ENCODE assay signal across 8 cellular contexts in the genomic region with DNA sequence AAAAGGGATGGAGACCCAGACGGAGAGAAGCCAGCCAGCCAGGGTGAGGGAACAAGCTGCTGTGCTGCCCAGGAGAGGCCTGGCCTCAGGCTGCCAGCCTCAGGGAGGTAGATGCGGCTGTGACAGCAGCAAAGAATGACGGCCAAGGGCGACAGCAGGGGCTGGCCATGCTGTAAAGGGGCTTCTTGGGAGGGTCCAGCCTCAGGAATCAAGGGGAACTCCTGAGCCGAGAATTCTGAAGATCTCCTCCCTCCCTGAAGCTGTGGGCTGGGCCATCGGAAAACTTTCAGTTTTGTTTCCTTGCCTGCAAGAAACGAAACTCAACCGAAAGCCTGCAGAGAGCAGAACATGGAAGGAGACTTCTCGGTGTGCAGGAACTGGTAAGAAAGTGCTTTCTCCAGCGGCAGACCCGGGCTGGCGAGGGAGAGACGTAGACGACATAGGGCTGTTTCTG. TPM values are rescaled to one million over a fixed set of nuclear protein-coding genes. Genes with fewer than 3 reads are reported as not detected.
DNase-seq lines count a peak whose midpoint lies in the region; ATAC-seq and TF ChIP-seq lines count a peak whose summit lies in the region.

A gene with protein sequence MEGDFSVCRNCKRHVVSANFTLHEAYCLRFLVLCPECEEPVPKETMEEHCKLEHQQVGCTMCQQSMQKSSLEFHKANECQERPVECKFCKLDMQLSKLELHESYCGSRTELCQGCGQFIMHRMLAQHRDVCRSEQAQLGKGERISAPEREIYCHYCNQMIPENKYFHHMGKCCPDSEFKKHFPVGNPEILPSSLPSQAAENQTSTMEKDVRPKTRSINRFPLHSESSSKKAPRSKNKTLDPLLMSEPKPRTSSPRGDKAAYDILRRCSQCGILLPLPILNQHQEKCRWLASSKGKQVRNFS (plus strand): TSS at position 316 of the 454 bp plus-strand sequence. CDS start 33 bp downstream, at position 349.

- H3K36me3 ChIP-seq in KOPT-K1 (ENCODE audit: insufficient read depth, low read length) (peaks cover 26% of the 10 kb centered on the region), osteoblast (ENCODE audit: insufficient read depth, low read length) (peaks cover 4% of the 10 kb centered on the region), aorta (ENCODE audit: control insufficient read depth in 1 of 2, insufficient read depth in 2 of 2, low read length in 1 of 2) (no peaks in the 10 kb centered on the region)

- peak within 1 kb of the TSS; percentile 97 for H2AFZ ChIP-seq in osteoblast (ENCODE audit: low read length)

- no peaks in the 10 kb centered on the region for H3K79me2 ChIP-seq in osteoblast (ENCODE audit: insufficient read depth, low read length)

- peak within 1 kb of the TSS; percentile 75 for H3K4me3 ChIP-seq in osteoblast (ENCODE audit: insufficient read depth, low read length)
- peak within 1 kb of the TSS in 1 of 2 donors; percentile 20 for H3K4me3 ChIP-seq in aorta (ENCODE audit: low read length in 2 of 2)

- no peaks in the 10 kb centered on the region for H3K9me3 Mint-ChIP-seq in CD4-positive, alpha-beta T cell
- no peaks in the 10 kb centered on the region for H3K9me3 Mint-ChIP-seq in activated CD8-positive, alpha-beta memory T cell treated with anti-CD3 and anti-CD28 coated beads, Interleukin-2, amount 10 ng/mL, durations not matched to agents 7 days and 5 days (ENCODE audit: low read depth)

- H3K36me3 Mint-ChIP-seq in CD4-positive, alpha-beta T cell (ENCODE audit: low read depth), result peaks cover 48% of the 10 kb centered on the region
- peaks cover 48% of the 10 kb centered on the region for H3K36me3 Mint-ChIP-seq in activated CD8-positive, alpha-beta memory T cell treated with anti-CD3 and anti-CD28 coated beads, Interleukin-2, amount 10 ng/mL, durations not matched to agents 7 days and 5 days

- CTCF ChIA-PET in CD4-positive, alpha-beta T cell (lab: Charles Lee), result no interaction called here
- CTCF ChIA-PET in activated CD8-positive, alpha-beta memory T cell treated with anti-CD3 and anti-CD28 coated beads, Interleukin-2, amount 10 ng/mL, durations not matched to agents 7 days and 5 days (lab: Charles Lee), result interaction anchor here (1.5 to 2.0 kb wide), 2 partner anchors 105 to 249 kb away, joined by 3 to 6 read pairs; a partner anchor contains a TSS

- WGBS in aorta, 2 donors, result 11 to 22% methylated on average over 14 of the region's 14 CpGs

- peak within 1 kb of the TSS; percentile 86 for H3K27ac Mint-ChIP-seq in CD4-positive, alpha-beta T cell
- peak within 1 kb of the TSS; percentile 98 for H3K27ac Mint-ChIP-seq in activated CD8-positive, alpha-beta memory T cell treated with anti-CD3 and anti-CD28 coated beads, Interleukin-2, amount 10 ng/mL, durations not matched to agents 7 days and 5 days

- peak within 1 kb of the TSS; percentile 95 for H3K4me3 Mint-ChIP-seq in CD4-positive, alpha-beta T cell
- H3K4me3 Mint-ChIP-seq in activated CD8-positive, alpha-beta memory T cell treated with anti-CD3 and anti-CD28 coated beads, Interleukin-2, amount 10 ng/mL, durations not matched to agents 7 days and 5 days, result peak within 1 kb of the TSS; percentile 93

- no peaks in the 10 kb centered on the region for H3K9me3 ChIP-seq in CD4-positive, alpha-beta T cell (ENCODE audit: control insufficient read depth, low read length)
- H3K9me3 ChIP-seq in KOPT-K1 (ENCODE audit: insufficient read depth, low read length, poor library complexity, severe bottlenecking) (no peaks in the 10 kb centered on the region), osteoblast (ENCODE audit: low read depth, low read length) (no peaks in the 10 kb centered on the region), aorta (ENCODE audit: control insufficient read depth, low read length) (no peaks in the 10 kb centered on the region)

- peak; percentile 75 for ATAC-seq in CD4-positive, alpha-beta T cell (ENCODE audit: poor library complexity)
- peak; percentile 84 for ATAC-seq in activated CD8-positive, alpha-beta memory T cell treated with anti-CD3 and anti-CD28 coated beads, Interleukin-2, amount 10 ng/mL, durations not matched to agents 7 days and 5 days
- peak; percentile 49 for ATAC-seq in aorta (ENCODE audit: low FRiP score)
- no peak for ATAC-seq in HG03571 (IDR thresholded peaks at IDR 0.05; ENCODE audit: unreplicated experiment)

- POLR2A ChIA-PET in CD4-positive, alpha-beta T cell (lab: Charles Lee), result interaction anchor here (1.1 to 1.4 kb wide), 2 partner anchors 88 to 105 kb away, joined by 3 to 5 read pairs; a partner anchor contains a TSS

- H3K4me1 ChIP-seq in osteoblast (ENCODE audit: insufficient read depth, low read length) (peaks cover 40% of the 10 kb centered on the region), aorta (ENCODE audit: control insufficient read depth in 1 of 2, insufficient read depth in 2 of 2, low read length in 2 of 2) (no peaks in the 10 kb centered on the region)

- peak within 1 kb of the TSS; percentile 66 for H3K27ac ChIP-seq in CD4-positive, alpha-beta T cell (ENCODE audit: low read depth, low read length)
- H3K27ac ChIP-seq in KOPT-K1 (ENCODE audit: low read depth, low read length, poor library complexity, severe bottlenecking) (peak within 1 kb of the TSS; percentile 81), osteoblast (ENCODE audit: low read depth, low read length) (peak within 1 kb of the TSS; percentile 90), aorta (ENCODE audit: low read depth in 1 of 2, low read length in 2 of 2) (peak within 1 kb of the TSS in 1 of 2 donors; percentile 3)

- peaks cover 57% of the 10 kb centered on the region for H3K4me1 Mint-ChIP-seq in CD4-positive, alpha-beta T cell (ENCODE audit: low read depth)
- H3K4me1 Mint-ChIP-seq in activated CD8-positive, alpha-beta memory T cell treated with anti-CD3 and anti-CD28 coated beads, Interleukin-2, amount 10 ng/mL, durations not matched to agents 7 days and 5 days, result peaks cover 65% of the 10 kb centered on the region

- H3K27me3 ChIP-seq in CD4-positive, alpha-beta T cell (ENCODE audit: control insufficient read depth, insufficient read depth, low read length), result no peaks in the 10 kb centered on the region
- H3K27me3 ChIP-seq in osteoblast (ENCODE audit: insufficient read depth, low read length) (no peaks in the 10 kb centered on the region), aorta (ENCODE audit: control insufficient read depth in 1 of 2, insufficient read depth in 2 of 2, low read length in 1 of 2) (no peaks in the 10 kb centered on the region)

- H4K20me1 ChIP-seq in osteoblast (ENCODE audit: insufficient read depth, low read length), result no peaks in the 10 kb centered on the region

- peak; percentile 20 to 73 (median 34) for DNase-seq in CD4-positive, alpha-beta T cell
- DNase-seq in activated CD8-positive, alpha-beta memory T cell treated with anti-CD3 and anti-CD28 coated beads, Interleukin-2, amount 10 ng/mL, durations not matched to agents 7 days and 5 days, result peak; percentile 87
- DNase-seq in fibroblast of gingiva (ENCODE audit: low read depth) (peak; percentile 53), osteoblast (ENCODE audit: insufficient read length, low spot score, missing footprints) (peak; percentile 85), aorta (peak in 1 of 2 donors; percentile 62), GF-D8 (lab: John Stamatoyannopoulos, UW) (no peak)

- H3K4me2 ChIP-seq in osteoblast (ENCODE audit: insufficient read depth, low read length), result peak within 1 kb of the TSS; percentile 95

- TF ChIP-seq CTCF in CD4-positive, alpha-beta T cell (IDR thresholded peaks at IDR 0.05), result no peak
- TF ChIP-seq CTCF in osteoblast (IDR thresholded peaks at IDR 0.05; ENCODE audit: extremely low read depth, low read depth, low read length), result no peak

- no peaks in the 10 kb centered on the region for H3K27me3 Mint-ChIP-seq in CD4-positive, alpha-beta T cell
- H3K27me3 Mint-ChIP-seq in activated CD8-positive, alpha-beta memory T cell treated with anti-CD3 and anti-CD28 coated beads, Interleukin-2, amount 10 ng/mL, durations not matched to agents 7 days and 5 days, result peaks cover 3% of the 10 kb centered on the region

- intact Hi-C loops in CD4-positive, alpha-beta T cell (cut with DNase I, micrococcal nuclease), result loop anchor here (5.0 to 10.0 kb wide), 2 partner anchors 103 to 259 kb away; a partner anchor contains a TSS
- intact Hi-C loops in aorta (cut with DNase I), result no loop called here

RNA-seq across cellular contexts. Expression of the gene that starts here (rescaled TPM):
- 10 to 100 TPM; 24.9 to 26.2 TPM for total RNA-seq in CD4-positive, alpha-beta T cell
- total RNA-seq in activated CD8-positive, alpha-beta memory T cell treated with anti-CD3 and anti-CD28 coated beads, Interleukin-2, amount 10 ng/mL, durations not matched to agents 7 days and 5 days, result 100 to 1,000 TPM; 261 to 491 TPM
- total RNA-seq in osteoblast, result 36.2 and 48.5 TPM in 2 replicates
- total RNA-seq in aorta, result 100 to 1,000 TPM in 1 of 2 donors, 10 to 100 TPM in 1; 74.8 to 108 TPM
- polyA plus RNA-seq in aorta, result 10 to 100 TPM in 1 of 2 donors, 1 to 10 TPM in 1; 4.5 to 56.8 TPM

Comparison
In these comparisons a context has a peak if more than half of its experiments do, and no peak if none do; other contexts are left out.
1. intact Hi-C loops: an anchor here in CD4-positive, alpha-beta T cell (5.0 to 10.0 kb wide); none called in aorta.